Comparison of ENCODE assay signal across 17 cellular contexts in genomic region chr1:172638249-172638648, GRCh38. TPM values are rescaled to one million over a fixed set of nuclear protein-coding genes. Genes with fewer than 3 reads are reported as not detected.
DNase-seq lines count a peak whose midpoint lies in the region; ATAC-seq, FAIRE-seq and TF ChIP-seq lines count a peak whose summit lies in the region.
"Had no signal": no experiment of that assay in that cellular context is flagged by ENCODE, and none has a peak within 500 bp of the region (broad histone marks: within the 10 kb centered on the region; RNA-seq: fewer than 3 reads in every experiment).

No MANE protein-coding gene starts in this region.

- peak overlapping the region; percentile 99 for H3K27ac Mint-ChIP-seq in activated naive CD4-positive, alpha-beta T cell treated with anti-CD3 and anti-CD28 coated beads, Interleukin-2, amount 50 U/mL, for 24 hours
- peak overlapping the region; percentile 95 for H3K27ac Mint-ChIP-seq in activated CD8-positive, alpha-beta T cell treated with anti-CD3 and anti-CD28 coated beads, Interleukin-2, amount 10 ng/mL, durations not matched to agents 7 days and 5 days
- H3K27ac Mint-ChIP-seq: progenitor cell of endocrine pancreas had no signal

- FAIRE-seq in frontal cortex (lab: Jason Lieb, UNC) = no peak
- FAIRE-seq: GM12892, islet of Langerhans had no signal

- POLR2A ChIA-PET in activated CD8-positive, alpha-beta T cell treated with anti-CD3 and anti-CD28 coated beads, Interleukin-2, amount 10 ng/mL, durations not matched to agents 7 days and 5 days (lab: Charles Lee) = no interaction called here

- H3K4me1 ChIP-seq in foreskin keratinocyte (peaks cover 40% of the 10 kb centered on the region), upper lobe of right lung (no peaks in the 10 kb centered on the region)
- H3K4me1 ChIP-seq: vagina had no signal

- DNase-seq in activated naive CD4-positive, alpha-beta T cell treated with anti-CD3 and anti-CD28 coated beads, Interleukin-2, amount 50 U/mL, for 16 hours = no peak
- DNase-seq in activated CD8-positive, alpha-beta T cell treated with anti-CD3 and anti-CD28 coated beads, Interleukin-2, amount 10 ng/mL, durations not matched to agents 7 days and 5 days = no peak
- DNase-seq in foreskin keratinocyte (no peak), upper lobe of right lung (no peak), frontal cortex (ENCODE audit: low spot score in 2 of 2) (no peak)
- no peak for DNase-seq in stimulated activated CD4-positive, alpha-beta T cell treated with anti-CD3 and anti-CD28 coated beads, Interleukin-4, amount 100 ng/mL, for 24 hours
- DNase-seq: anterior cingulate cortex, BE2C, NCI-H1436, NCI-H524 treated with DMSO at 0.1 percent for 48 hours had no signal

- H3K4me1 Mint-ChIP-seq in activated naive CD4-positive, alpha-beta T cell treated with anti-CD3 and anti-CD28 coated beads, Interleukin-2, amount 50 U/mL, for 24 hours = peaks cover 71% of the 10 kb centered on the region
- peaks cover 65% of the 10 kb centered on the region for H3K4me1 Mint-ChIP-seq in activated CD8-positive, alpha-beta T cell treated with anti-CD3 and anti-CD28 coated beads, Interleukin-2, amount 10 ng/mL, durations not matched to agents 7 days and 5 days (ENCODE audit: low read depth)

- H3K27me3 ChIP-seq in foreskin keratinocyte = no peaks in the 10 kb centered on the region
- no peaks in the 10 kb centered on the region for H3K27me3 ChIP-seq in upper lobe of right lung
- H3K27me3 ChIP-seq: BE2C, vagina had no signal

- peaks cover 10% of the 10 kb centered on the region for H3K36me3 Mint-ChIP-seq in activated naive CD4-positive, alpha-beta T cell treated with anti-CD3 and anti-CD28 coated beads, Interleukin-2, amount 50 U/mL, for 24 hours
- H3K36me3 Mint-ChIP-seq in activated CD8-positive, alpha-beta T cell treated with anti-CD3 and anti-CD28 coated beads, Interleukin-2, amount 10 ng/mL, durations not matched to agents 7 days and 5 days (ENCODE audit: low read depth) = peaks cover 13% of the 10 kb centered on the region

- no peak for TF ChIP-seq CTCF in foreskin keratinocyte (conservative IDR thresholded peaks at IDR 0.05)
- no peak for TF ChIP-seq CTCF in upper lobe of right lung (IDR thresholded peaks at IDR 0.05)

- intact Hi-C loops in upper lobe of right lung (cut with DNase I) = no loop called here

- peak overlapping the region; percentile 78 for H3K4me3 Mint-ChIP-seq in activated naive CD4-positive, alpha-beta T cell treated with anti-CD3 and anti-CD28 coated beads, Interleukin-2, amount 50 U/mL, for 24 hours
- peak overlapping the region; percentile 69 for H3K4me3 Mint-ChIP-seq in activated CD8-positive, alpha-beta T cell treated with anti-CD3 and anti-CD28 coated beads, Interleukin-2, amount 10 ng/mL, durations not matched to agents 7 days and 5 days

- peaks cover 8% of the 10 kb centered on the region for H3K9me3 Mint-ChIP-seq in activated naive CD4-positive, alpha-beta T cell treated with anti-CD3 and anti-CD28 coated beads, Interleukin-2, amount 50 U/mL, for 24 hours
- peaks cover 8% of the 10 kb centered on the region for H3K9me3 Mint-ChIP-seq in activated CD8-positive, alpha-beta T cell treated with anti-CD3 and anti-CD28 coated beads, Interleukin-2, amount 10 ng/mL, durations not matched to agents 7 days and 5 days (ENCODE audit: insufficient read depth)

- H3K4me3 ChIP-seq in upper lobe of right lung = no peak overlapping the region
- H3K4me3 ChIP-seq: vagina had no signal

- ATAC-seq in activated CD8-positive, alpha-beta T cell treated with anti-CD3 and anti-CD28 coated beads, Interleukin-2, amount 10 ng/mL, durations not matched to agents 7 days and 5 days = no peak
- no peak for ATAC-seq in foreskin keratinocyte
- ATAC-seq in upper lobe of right lung = no peak
- ATAC-seq in GM18909 (IDR thresholded peaks at IDR 0.05; ENCODE audit: poor library complexity, unreplicated experiment) = no peak

- CTCF ChIA-PET in activated CD8-positive, alpha-beta T cell treated with anti-CD3 and anti-CD28 coated beads, Interleukin-2, amount 10 ng/mL, durations not matched to agents 7 days and 5 days (lab: Charles Lee) = interaction anchor here (1.0 to 4.0 kb wide), 7 partner anchors 9 to 88 kb away, joined by 3 to 24 read pairs (median 8); no protein-coding TSS in a partner anchor

- no peaks in the 10 kb centered on the region for H3K9me3 ChIP-seq in upper lobe of right lung
- H3K9me3 ChIP-seq: BE2C, vagina had no signal

- H3K27me3 Mint-ChIP-seq in activated naive CD4-positive, alpha-beta T cell treated with anti-CD3 and anti-CD28 coated beads, Interleukin-2, amount 50 U/mL, for 24 hours = no peaks in the 10 kb centered on the region
- H3K27me3 Mint-ChIP-seq in activated CD8-positive, alpha-beta T cell treated with anti-CD3 and anti-CD28 coated beads, Interleukin-2, amount 10 ng/mL, durations not matched to agents 7 days and 5 days (ENCODE audit: low read depth) = no peaks in the 10 kb centered on the region
- H3K27me3 Mint-ChIP-seq: progenitor cell of endocrine pancreas had no signal

- H3K36me3 ChIP-seq in upper lobe of right lung = no peaks in the 10 kb centered on the region
- H3K36me3 ChIP-seq: BE2C, vagina had no signal

- peak overlapping the region; percentile 10 for H3K27ac ChIP-seq in foreskin keratinocyte
- peak overlapping the region; percentile 36 for H3K27ac ChIP-seq in upper lobe of right lung
- H3K27ac ChIP-seq: vagina had no signal

RNA-seq across cellular contexts. Expression of gene FASLG, which starts 20.7 kb away (rescaled TPM):
- 1 to 10 TPM; 6.2 to 6.5 TPM for total RNA-seq in activated CD8-positive, alpha-beta T cell treated with anti-CD3 and anti-CD28 coated beads, Interleukin-2, amount 10 ng/mL, durations not matched to agents 7 days and 5 days
- total RNA-seq in foreskin keratinocyte (not detected in 2 replicates), upper lobe of right lung (1.3 TPM), frontal cortex (not detected)
- not detected in 2 replicates for polyA plus RNA-seq in foreskin keratinocyte
- total RNA-seq: Daoy, progenitor cell of endocrine pancreas, vagina had no signal
